Comparison of ENCODE assay signal across 17 cellular contexts in genomic region chr7:30898411-30898810, GRCh38.
"Had no signal": no experiment of that assay in that cellular context is flagged by ENCODE, and none has a peak within 500 bp of the region (broad histone marks: within the 10 kb centered on the region; RNA-seq: fewer than 3 reads in every experiment).

No MANE protein-coding gene starts in this region.

- H3K9me3 Mint-ChIP-seq: mesothelial cell of epicardium; natural killer cell treated with Interleukin-12 subunit alpha and Interleukin-12 subunit beta and Interleukin-15 and Interleukin-18, amount 100 ng/mL, for 72 hours; WTC11 had no signal

- H3K27me3 ChIP-seq: neutrophil, transverse colon had no signal

- H3K9me3 ChIP-seq: neutrophil, transverse colon had no signal

- H3K4me3 ChIP-seq: transverse colon had no signal

- H3K36me3 ChIP-seq: neutrophil, transverse colon had no signal

- H3K27ac Mint-ChIP-seq: activated CD4-positive, alpha-beta T cell treated with anti-CD3 and anti-CD28 coated beads for 36 hours; activated naive CD8-positive, alpha-beta T cell; natural killer cell treated with Interleukin-12 subunit alpha and Interleukin-12 subunit beta and Interleukin-15 and Interleukin-18, amount 100 ng/mL, for 72 hours; WTC11 had no signal

- H3K27me3 Mint-ChIP-seq: activated CD4-positive, alpha-beta T cell treated with anti-CD3 and anti-CD28 coated beads for 36 hours; activated naive CD8-positive, alpha-beta T cell had no signal

- H3K36me3 Mint-ChIP-seq: activated naive CD8-positive, alpha-beta T cell; mesothelial cell of epicardium; natural killer cell treated with Interleukin-12 subunit alpha and Interleukin-12 subunit beta and Interleukin-15 and Interleukin-18, amount 100 ng/mL, for 72 hours; WTC11 had no signal

- H3K4me1 Mint-ChIP-seq: activated CD4-positive, alpha-beta T cell treated with anti-CD3 and anti-CD28 coated beads for 36 hours; WTC11 had no signal

- ATAC-seq: activated CD4-positive, alpha-beta T cell treated with anti-CD3 and anti-CD28 coated beads for 36 hours; natural killer cell treated with Interleukin-12 subunit alpha and Interleukin-12 subunit beta and Interleukin-15 and Interleukin-18, amount 100 ng/mL, for 72 hours; WTC11 had no signal

- H3K4me3 Mint-ChIP-seq: activated CD4-positive, alpha-beta T cell treated with anti-CD3 and anti-CD28 coated beads for 36 hours; activated naive CD8-positive, alpha-beta T cell; mesothelial cell of epicardium; natural killer cell treated with Interleukin-12 subunit alpha and Interleukin-12 subunit beta and Interleukin-15 and Interleukin-18, amount 100 ng/mL, for 72 hours; WTC11 had no signal

- FAIRE-seq: kidney, TTC549 had no signal

- H3K27ac ChIP-seq: neutrophil, transverse colon had no signal

- DNase-seq: activated CD4-positive, alpha-beta T cell treated with anti-CD3 and anti-CD28 coated beads for 36 hours; activated CD4-positive, alpha-beta T cell treated with anti-CD3 and anti-CD28 coated beads, Interleukin-2, amount 50 U/mL, for 48 hours; activated T-cell treated with anti-CD3 and anti-CD28 coated beads for 4 hours; effector memory CD4-positive, alpha-beta T cell; foreskin fibroblast; kidney; retina; stimulated activated CD4-positive, alpha-beta T cell treated with anti-CD3 and anti-CD28 coated beads, Interleukin-2, amount 100 ng/mL, for 24 hours; stimulated activated naive CD4-positive, alpha-beta T cell treated with Interleukin-2 at 50 U/mL for 16 hours; T-helper 2 cell; transverse colon had no signal
